In genomic region chr13:52945348-52945747, GRCh38 we compare ENCODE assay signal across 17 cellular contexts.
"Had no signal": no experiment of that assay in that cellular context is flagged by ENCODE, and none has a peak within 500 bp of the region (broad histone marks: within the 10 kb centered on the region; RNA-seq: fewer than 3 reads in every experiment).

No MANE protein-coding gene starts in this region.

- H3K4me1 ChIP-seq: right atrium auricular region, uterus had no signal

- H3K27me3 ChIP-seq: dorsolateral prefrontal cortex, right atrium auricular region, uterus had no signal

- ATAC-seq: naive thymus-derived CD4-positive, alpha-beta T cell had no signal

- DNase-seq: dorsolateral prefrontal cortex; effector CD8-positive, alpha-beta T cell; foreskin melanocyte; head of caudate nucleus; hypothalamus; kidney glomerular epithelial cell; mesendoderm; naive thymus-derived CD4-positive, alpha-beta T cell; nephron progenitor cell; small intestine; stimulated activated CD4-positive, alpha-beta T cell treated with anti-CD3 and anti-CD28 coated beads, Interleukin-12 subunit alpha, Interleukin-12 subunit beta, amount 100 ng/mL, for 4 hours; stimulated activated naive CD4-positive, alpha-beta T cell treated with Interleukin-2 at 50 U/mL for 16 hours; trophoblast cell; uterus had no signal

- H3K27ac ChIP-seq: coronary artery, dorsolateral prefrontal cortex, right atrium auricular region, uterus had no signal

- H3K36me3 ChIP-seq: right atrium auricular region, uterus had no signal

- H3K9me3 ChIP-seq: right atrium auricular region, uterus had no signal

- H3K4me3 ChIP-seq: coronary artery, dorsolateral prefrontal cortex, lung, right atrium auricular region, uterus had no signal
